1 cellular context compared by ENCODE assay signal in genomic region chr16:70301121-70301520, GRCh38.
TF ChIP-seq lines count a peak whose summit lies in the region.

No MANE protein-coding gene starts in this region.

TF ChIP-seq in SK-N-SH treated with all-trans-retinoic acid at 6 μM for 48 hours, 23 proteins besides CTCF, POLR2A, EP300 and RAD21 (continued from another document):
- TF ChIP-seq CREB5 (CRISPR knock-in tag; IDR thresholded peaks at IDR 0.05; ENCODE audit: low read depth) (no peak), TCF4 (CRISPR knock-in tag; IDR thresholded peaks at IDR 0.05; ENCODE audit: borderline replicate concordance) (no peak), ESRRG (CRISPR knock-in tag; IDR thresholded peaks at IDR 0.05) (no peak), CSRNP3 (CRISPR knock-in tag; IDR thresholded peaks at IDR 0.05) (no peak), TOX (CRISPR knock-in tag; IDR thresholded peaks at IDR 0.05; ENCODE audit: borderline replicate concordance) (no peak), CSDC2 (CRISPR knock-in tag; IDR thresholded peaks at IDR 0.05) (no peak), SNAI2 (CRISPR knock-in tag; IDR thresholded peaks at IDR 0.05) (no peak)
TF ChIP-seq in SK-N-SH treated with all-trans-retinoic acid at 6 μM for 48 hours: peak in this region for 0.
